ENCODE assay signal across 8 cellular contexts in genomic region chr7:44072364-44073231, GRCh38. TPM values are rescaled to one million over a fixed set of nuclear protein-coding genes. Genes with fewer than 3 reads are reported as not detected.
DNase-seq lines count a peak whose midpoint lies in the region; ATAC-seq and TF ChIP-seq lines count a peak whose summit lies in the region.

No MANE protein-coding gene starts in this region.

- peak; percentile 78 for DNase-seq in activated effector memory CD4-positive, alpha-beta T cell treated with anti-CD3 and anti-CD28 coated beads, Interleukin-2, amount 50 U/mL, for 16 hours
- DNase-seq in activated effector memory CD4-positive, alpha-beta T cell treated with Interleukin-2 at 50 U/mL for 16 hours: no peak
- DNase-seq in NCI-H1694 treated with DMSO at 0.1 percent for 48 hours (lab: John Stamatoyannopoulos, UW) (peak; percentile 44), epithelial cell of prostate (ENCODE audit: low read depth, low spot score) (no peak), upper lobe of left lung (peak in 1 of 2 donors; percentile 60)
- peak; percentile 31 for DNase-seq in activated CD4-positive, alpha-beta T cell treated with anti-CD3 and anti-CD28 coated beads, Interleukin-2, amount 50 U/mL, for 1 hour

- H3K4me3 ChIP-seq in muscle layer of duodenum (ENCODE audit: low read depth in 1 of 2, low read length in 2 of 2): no peak overlapping the region
- no peak overlapping the region for H3K4me3 ChIP-seq in upper lobe of left lung

- 48 to 71% methylated on average over 7 to 12 of the region's 12 CpGs for WGBS in upper lobe of left lung, 2 donors

- H3K36me3 ChIP-seq in muscle layer of duodenum (ENCODE audit: control insufficient read depth in 1 of 2, insufficient read depth in 2 of 2, low read length in 2 of 2) (peaks cover 28 to 45% of the 10 kb centered on the region in 2 donors), upper lobe of left lung (peaks cover 10 to 50% (median 31%) of the 10 kb centered on the region in 4 donors)

- peak; percentile 39 to 62 (median 50) for TF ChIP-seq CTCF in upper lobe of left lung (IDR thresholded peaks at IDR 0.05)

- ATAC-seq in upper lobe of left lung (ENCODE audit: low FRiP score in 2 of 2) (peak; percentile 44 to 72), HG02759 (IDR thresholded peaks at IDR 0.05; ENCODE audit: unreplicated experiment) (no peak)

- TF ChIP-seq EP300 in upper lobe of left lung (IDR thresholded peaks at IDR 0.05): no peak

- TF ChIP-seq POLR2A in upper lobe of left lung (IDR thresholded peaks at IDR 0.05): no peak

- H3K4me1 ChIP-seq in muscle layer of duodenum (ENCODE audit: control insufficient read depth in 1 of 2, insufficient read depth in 2 of 2, low read length in 2 of 2) (peaks cover 12 to 20% of the 10 kb centered on the region in 2 donors), upper lobe of left lung (peaks cover 8 to 36% (median 22%) of the 10 kb centered on the region in 4 donors)

- H3K27me3 ChIP-seq in muscle layer of duodenum (ENCODE audit: low read depth, low read length) (no peaks in the 10 kb centered on the region), upper lobe of left lung (no peaks in the 10 kb centered on the region)

- no peaks in the 10 kb centered on the region for H3K9me3 ChIP-seq in muscle layer of duodenum (ENCODE audit: control insufficient read depth in 1 of 2, low read length in 2 of 2)
- H3K9me3 ChIP-seq in upper lobe of left lung: no peaks in the 10 kb centered on the region

- H3K27ac ChIP-seq in epithelial cell of prostate (peak overlapping the region; percentile 70), muscle layer of duodenum (ENCODE audit: low read length) (peak overlapping the region; percentile 39), upper lobe of left lung (peak overlapping the region in 3 of 4 donors; percentile 87 to 90 (median 89))

RNA-seq across cellular contexts. Expression of gene PGAM2, which starts 7.2 kb away (rescaled TPM):
- under 1 TPM in 4 of 6 donors, not detected in 2; 0.26 to 0.91 (median 0.75) TPM for total RNA-seq in upper lobe of left lung

RNA-seq across cellular contexts. Expression of gene POLM, which starts 9.7 kb away (rescaled TPM):
- total RNA-seq in upper lobe of left lung: 100 to 1,000 TPM in 1 of 6 donors, 10 to 100 TPM in 5; 17.3 to 178 (median 37.1) TPM

RNA-seq across cellular contexts. Expression of gene DBNL, which starts 28.1 kb away (rescaled TPM):
- total RNA-seq in upper lobe of left lung: 100 to 1,000 TPM in 5 of 6 donors, 10 to 100 TPM in 1; 81.8 to 169 (median 130) TPM

RNA-seq across cellular contexts. Expression of gene AEBP1, which starts 31.5 kb away (rescaled TPM):
- 100 to 1,000 TPM in 2 of 6 donors, 10 to 100 TPM in 4; 34.1 to 241 (median 92.7) TPM for total RNA-seq in upper lobe of left lung

RNA-seq across cellular contexts. Expression of gene POLD2, which starts 50.8 kb away (rescaled TPM):
- 10 to 100 TPM; 27.2 to 70.1 (median 52.5) TPM for total RNA-seq in upper lobe of left lung

Comparison
In these comparisons a context has a peak if more than half of its experiments do, and no peak if none do; other contexts are left out.
1. DNase-seq: peak in activated effector memory CD4-positive, alpha-beta T cell treated with anti-CD3 and anti-CD28 coated beads, Interleukin-2, amount 50 U/mL, for 16 hours (single experiment), NCI-H1694 treated with DMSO at 0.1 percent for 48 hours (single experiment) and activated CD4-positive, alpha-beta T cell treated with anti-CD3 and anti-CD28 coated beads, Interleukin-2, amount 50 U/mL, for 1 hour (single experiment); none in activated effector memory CD4-positive, alpha-beta T cell treated with Interleukin-2 at 50 U/mL for 16 hours (single experiment) and epithelial cell of prostate (single experiment).
2. H3K27ac ChIP-seq: peak in every context shown above with its lines; median percentile 89 in upper lobe of left lung; 70 in epithelial cell of prostate; 39 in muscle layer of duodenum.